Comparison of ENCODE assay signal across 21 cellular contexts in the genomic region with DNA sequence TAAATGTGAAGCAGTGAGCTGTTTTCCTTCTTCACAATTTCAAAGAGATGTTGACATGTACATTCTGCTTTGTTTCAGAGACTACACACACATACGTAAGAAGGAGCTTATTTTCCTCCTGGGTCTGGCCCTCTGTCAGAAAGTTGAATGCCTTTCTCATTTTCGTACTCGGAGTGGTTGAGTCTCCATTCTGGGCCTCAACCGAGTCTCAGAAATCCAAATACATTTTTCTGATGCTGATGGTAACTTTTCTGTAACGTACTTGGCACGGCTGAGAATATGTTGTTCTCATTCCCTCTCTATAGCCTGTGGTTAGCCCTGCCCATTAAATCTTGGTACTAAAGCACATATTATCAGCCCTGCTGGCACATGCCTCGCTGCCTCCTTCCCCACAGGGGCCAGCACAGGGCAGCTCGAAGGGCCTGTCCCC. TPM values are rescaled to one million over a fixed set of nuclear protein-coding genes. Genes with fewer than 3 reads are reported as not detected.
DNase-seq lines count a peak whose midpoint lies in the region; ATAC-seq and TF ChIP-seq lines count a peak whose summit lies in the region.
"Had no signal": no experiment of that assay in that cellular context is flagged by ENCODE, and none has a peak within 500 bp of the region (broad histone marks: within the 10 kb centered on the region; RNA-seq: fewer than 3 reads in every experiment).

No MANE protein-coding gene starts in this region.

- peak overlapping the region; percentile 28 for H3K4me3 Mint-ChIP-seq in Caco-2 (ENCODE audit: unreplicated experiment)
- no peak overlapping the region for H3K4me3 Mint-ChIP-seq in activated naive CD4-positive, alpha-beta T cell treated with anti-CD3 and anti-CD28 coated beads, Interleukin-2, amount 10 ng/mL, durations not matched to agents 7 days and 5 days
- H3K4me3 Mint-ChIP-seq: activated CD4-positive, alpha-beta T cell treated with anti-CD3 and anti-CD28 coated beads for 36 hours had no signal

- WGBS in right cardiac atrium = 59% methylated on average over 8 of the region's 8 CpGs

- intact Hi-C loops in Caco-2 (cut with micrococcal nuclease; ENCODE audit: unreplicated experiment) = no loop called here
- intact Hi-C loops in right cardiac atrium (cut with DNase I) = no loop called here

- H3K36me3 ChIP-seq in Caco-2 (ENCODE audit: control insufficient read depth, insufficient read depth, low read length) (no peaks in the 10 kb centered on the region; the same call in 1 of the 2 replicates), rectal smooth muscle tissue (ENCODE audit: control insufficient read depth, insufficient read depth, low read length) (no peaks in the 10 kb centered on the region)
- H3K36me3 ChIP-seq: colonic mucosa had no signal

- H3K9ac ChIP-seq in rectal smooth muscle tissue (ENCODE audit: low read length) = no peak overlapping the region

- H3K27ac ChIP-seq in right cardiac atrium (ENCODE audit: low read length) = peak overlapping the region; percentile 73
- peak overlapping the region; percentile 96 for H3K27ac ChIP-seq in rectal smooth muscle tissue (ENCODE audit: low read depth, low read length)
- H3K27ac ChIP-seq: colonic mucosa, testis had no signal

- POLR2A ChIA-PET in Caco-2 (lab: Charles Lee) = no interaction called here

- peaks cover 18% of the 10 kb centered on the region for H3K4me1 Mint-ChIP-seq in Caco-2 (ENCODE audit: low read depth, unreplicated experiment)
- H3K4me1 Mint-ChIP-seq in activated naive CD4-positive, alpha-beta T cell treated with anti-CD3 and anti-CD28 coated beads, Interleukin-2, amount 10 ng/mL, durations not matched to agents 7 days and 5 days = no peaks in the 10 kb centered on the region

- H3K27me3 ChIP-seq in Caco-2 (replicated peaks; ENCODE audit: control insufficient read depth, insufficient read depth, low read length) = no peaks in the 10 kb centered on the region
- no peaks in the 10 kb centered on the region for H3K27me3 ChIP-seq in right cardiac atrium (ENCODE audit: control insufficient read depth, insufficient read depth)
- H3K27me3 ChIP-seq in rectal smooth muscle tissue (ENCODE audit: control insufficient read depth, insufficient read depth, low read length) = no peaks in the 10 kb centered on the region
- H3K27me3 ChIP-seq: colonic mucosa, testis had no signal

- H3K9me3 ChIP-seq in Caco-2 (0 out of 2 replicates have a peak, but pooled peaks cover 5% of the 10 kb centered on the region), right cardiac atrium (ENCODE audit: control insufficient read depth, low read length) (no peaks in the 10 kb centered on the region)
- H3K9me3 ChIP-seq: colonic mucosa, testis had no signal

- H3K27me3 Mint-ChIP-seq in Caco-2 (ENCODE audit: insufficient read depth, unreplicated experiment) = no peaks in the 10 kb centered on the region
- peaks cover 9% of the 10 kb centered on the region for H3K27me3 Mint-ChIP-seq in activated naive CD4-positive, alpha-beta T cell treated with anti-CD3 and anti-CD28 coated beads, Interleukin-2, amount 10 ng/mL, durations not matched to agents 7 days and 5 days
- H3K27me3 Mint-ChIP-seq: activated CD4-positive, alpha-beta T cell treated with anti-CD3 and anti-CD28 coated beads for 36 hours had no signal

- no TSS peak for BruUV-seq in Caco-2 (replicated peaks; lab: Mats Ljungman, UMichigan)

- no peaks in the 10 kb centered on the region for H3K9me3 Mint-ChIP-seq in Caco-2 (ENCODE audit: unreplicated experiment)
- no peaks in the 10 kb centered on the region for H3K9me3 Mint-ChIP-seq in activated naive CD4-positive, alpha-beta T cell treated with anti-CD3 and anti-CD28 coated beads, Interleukin-2, amount 10 ng/mL, durations not matched to agents 7 days and 5 days

- H3K36me3 Mint-ChIP-seq in Caco-2 (ENCODE audit: insufficient read depth, unreplicated experiment) = peaks cover 6% of the 10 kb centered on the region
- H3K36me3 Mint-ChIP-seq in activated naive CD4-positive, alpha-beta T cell treated with anti-CD3 and anti-CD28 coated beads, Interleukin-2, amount 10 ng/mL, durations not matched to agents 7 days and 5 days = no peaks in the 10 kb centered on the region

- H3K4me3 ChIP-seq in Caco-2 (ENCODE audit: low read depth, low read length) (no peak overlapping the region), right cardiac atrium (ENCODE audit: low read length) (no peak overlapping the region), rectal smooth muscle tissue (ENCODE audit: low read length) (no peak overlapping the region)
- H3K4me3 ChIP-seq: colonic mucosa, testis had no signal

- H3K27ac Mint-ChIP-seq in Caco-2 (ENCODE audit: unreplicated experiment) = peak overlapping the region; percentile 67
- H3K27ac Mint-ChIP-seq in activated naive CD4-positive, alpha-beta T cell treated with anti-CD3 and anti-CD28 coated beads, Interleukin-2, amount 10 ng/mL, durations not matched to agents 7 days and 5 days = no peak overlapping the region
- H3K27ac Mint-ChIP-seq: activated CD4-positive, alpha-beta T cell treated with anti-CD3 and anti-CD28 coated beads for 36 hours had no signal

- H3K4me1 ChIP-seq in Caco-2 (peaks cover 25% of the 10 kb centered on the region), right cardiac atrium (ENCODE audit: control insufficient read depth, insufficient read depth, low read length) (peaks cover 22% of the 10 kb centered on the region), rectal smooth muscle tissue (ENCODE audit: control insufficient read depth, insufficient read depth, low read length) (peaks cover 61% of the 10 kb centered on the region)
- H3K4me1 ChIP-seq: colonic mucosa had no signal

- no peak for ATAC-seq in right cardiac atrium
- ATAC-seq: activated CD4-positive, alpha-beta T cell treated with anti-CD3 and anti-CD28 coated beads for 36 hours had no signal

- no peak for TF ChIP-seq CTCF in Caco-2 (IDR thresholded peaks at IDR 0.05; ENCODE audit: insufficient read depth in 1 of 2, low read depth in 1 of 2, low read length in 1 of 2, severe bottlenecking in 1 of 2, unreplicated experiment in 1 of 2)

- no peak for DNase-seq in Caco-2
- DNase-seq in dedifferentiated amniotic fluid mesenchymal stem cell (ENCODE audit: extremely low spot score) = peak; percentile 65
- DNase-seq in right cardiac atrium = no peak
- DNase-seq in KG1 (lab: John Stamatoyannopoulos, UW) = no peak
- no peak for DNase-seq in NCI-H1694 treated with DMSO at 0.1 percent for 48 hours (lab: John Stamatoyannopoulos, UW)
- no peak for DNase-seq in activated T-cell treated with anti-CD3 and anti-CD28 coated beads for 4 hours
- DNase-seq in activated naive CD4-positive, alpha-beta T cell treated with anti-CD3 and anti-CD28 coated beads, Interleukin-2, amount 10 ng/mL, durations not matched to agents 7 days and 5 days = no peak
- DNase-seq: activated CD4-positive, alpha-beta T cell treated with anti-CD3 and anti-CD28 coated beads for 36 hours; activated effector memory CD4-positive, alpha-beta T cell treated with Interleukin-2 at 50 U/mL for 16 hours; aorta; C1 segment of cervical spinal cord; colonic mucosa; DMS153; erythroblast; hypothalamus; NCI-H1092; NCI-H748 treated with DMSO at 0.1 percent for 48 hours; stimulated activated CD4-positive, alpha-beta T cell treated with anti-CD3 and anti-CD28 coated beads, Interleukin-4, amount 100 ng/mL, for 4 hours; stimulated activated CD8-positive, alpha-beta memory T cell treated with anti-CD3 and anti-CD28 coated beads, Interleukin-4, amount 100 ng/mL, for 48 hours; testis had no signal

- CTCF ChIA-PET in Caco-2 (lab: Charles Lee) = no interaction called here
- CTCF ChIA-PET in activated naive CD4-positive, alpha-beta T cell treated with anti-CD3 and anti-CD28 coated beads, Interleukin-2, amount 10 ng/mL, durations not matched to agents 7 days and 5 days (lab: Charles Lee) = no interaction called here

RNA-seq across cellular contexts. Expression of a gene that starts 25.3 kb away (rescaled TPM):
- total RNA-seq in Caco-2 (2022) (37.6 and 45.3 TPM in 2 replicates), right cardiac atrium (100 to 1,000 TPM in 1 of 4 donors, 10 to 100 TPM in 3; 61.4 to 116 (median 76.5) TPM)
- 30.6 TPM for polyA plus RNA-seq in right cardiac atrium
